In genomic region chr5:34465301-34465700, GRCh38 we compare ENCODE assay signal across 8 cellular contexts.
DNase-seq lines count a peak whose midpoint lies in the region; TF ChIP-seq lines count a peak whose summit lies in the region.
"Not testable (repeated sequence)": the region's sequence is repeated elsewhere in the genome, so short reads cannot be mapped to it uniquely, and the experiment has no call there.

No MANE protein-coding gene starts in this region.

- H3K4me1 ChIP-seq in DOHH2 (ENCODE audit: control insufficient read depth, low read length) = not testable (repeated sequence)
- peaks cover 21% of the 10 kb centered on the region for H3K4me1 ChIP-seq in mucosa of stomach (ENCODE audit: control insufficient read depth, insufficient read depth, low read length)

- not testable (repeated sequence) for H3F3A ChIP-seq in DOHH2 (ENCODE audit: control insufficient read depth, insufficient read depth)

- H3K4me2 ChIP-seq in DOHH2 (ENCODE audit: low read length) = 0 out of 2 replicates have a peak overlapping the region, but pooled peaks have one; percentile 9

- H3K9me3 ChIP-seq in DOHH2 (ENCODE audit: control insufficient read depth, insufficient read depth, low read length); mucosa of stomach (ENCODE audit: control insufficient read depth, low read length): not testable (repeated sequence)

- DNase-seq in A172 (ENCODE audit: low spot score) = peak; percentile 44
- peak; percentile 75 for DNase-seq in LoVo (ENCODE audit: low spot score)
- peak; percentile 83 for DNase-seq in NCI-H2227 (lab: John Stamatoyannopoulos, UW; ENCODE audit: unreplicated experiment)
- peak; percentile 62 to 71 for DNase-seq in SHP77 (lab: John Stamatoyannopoulos, UW)
- DNase-seq in astrocyte of the hippocampus (ENCODE audit: low read depth, low spot score) = peak; percentile 74
- peak; percentile 28 for DNase-seq in fibroblast of the conjunctiva (ENCODE audit: low read depth)

- not testable (repeated sequence) for H3K79me2 ChIP-seq in DOHH2 (ENCODE audit: control insufficient read depth, low read length)

- not testable (repeated sequence) for TF ChIP-seq CTCF in DOHH2 (IDR thresholded peaks at IDR 0.05; ENCODE audit: low read depth, low read length, poor library complexity, severe bottlenecking)

- H3K27me3 ChIP-seq in DOHH2 (ENCODE audit: control insufficient read depth, low read length); mucosa of stomach (ENCODE audit: control insufficient read depth, insufficient read depth, low read length): not testable (repeated sequence)

- not testable (repeated sequence) for H3K9me2 ChIP-seq in DOHH2 (replicated peaks; ENCODE audit: control insufficient read depth, low read length)

- H3K36me3 ChIP-seq in DOHH2 (ENCODE audit: control insufficient read depth, low read length); mucosa of stomach (ENCODE audit: control insufficient read depth, insufficient read depth, low read length): not testable (repeated sequence)

- not testable (repeated sequence) for H3K4me3 ChIP-seq in DOHH2 (ENCODE audit: low read length); mucosa of stomach (ENCODE audit: low read length)

- H3K27ac ChIP-seq in DOHH2 (ENCODE audit: low read depth, low read length) = not testable (repeated sequence)

- not testable (repeated sequence) for H4K20me1 ChIP-seq in DOHH2 (ENCODE audit: control insufficient read depth, insufficient read depth, low read depth, low read length)

- peak overlapping the region; percentile 44 for H3K9ac ChIP-seq in mucosa of stomach (ENCODE audit: low read length)

Comparison
In these comparisons a context has a peak if more than half of its experiments do, and no peak if none do; other contexts are left out.
1. DNase-seq: peak in every context shown above with its lines; median percentile 83 in NCI-H2227; 75 in LoVo; 74 in astrocyte of the hippocampus; 66 in SHP77; 44 in A172; 28 in fibroblast of the conjunctiva.